ENCODE assay signal across 23 cellular contexts in genomic region chr4:185088899-185089298, GRCh38.
"Had no signal": no experiment of that assay in that cellular context is flagged by ENCODE, and none has a peak within 500 bp of the region (broad histone marks: within the 10 kb centered on the region; RNA-seq: fewer than 3 reads in every experiment).

No MANE protein-coding gene starts in this region.

- DNase-seq: KBM-7; MM.1S; NCI-H1092 treated with DMSO at 0.1 percent for 48 hours; NCI-H1436; NCI-H187; NCI-H2029; NCI-H2081 treated with DMSO at 0.1 percent for 48 hours; NCI-H2171; NCI-H226; NCI-H446; NCI-H510A; NCI-H524 treated with DMSO at 0.1 percent for 48 hours; NCI-H69; NCI-H774; NK-92 treated with Interleukin-12 subunit alpha and Interleukin-12 subunit beta, amount 100 ng/mL, for 24 hours; PC-3; SHP77; SK-N-SH; SW 1271 had no signal

- FAIRE-seq: HTR-8/SVneo had no signal

- H3K27ac ChIP-seq: HL-60, RWPE1 had no signal

- H3K4me2 ChIP-seq: SK-N-SH had no signal

- H3K9me3 ChIP-seq: SK-N-SH had no signal

- H3K9ac ChIP-seq: SK-N-SH had no signal

- ATAC-seq: Panc1, PC-3 had no signal
